In the genomic region with DNA sequence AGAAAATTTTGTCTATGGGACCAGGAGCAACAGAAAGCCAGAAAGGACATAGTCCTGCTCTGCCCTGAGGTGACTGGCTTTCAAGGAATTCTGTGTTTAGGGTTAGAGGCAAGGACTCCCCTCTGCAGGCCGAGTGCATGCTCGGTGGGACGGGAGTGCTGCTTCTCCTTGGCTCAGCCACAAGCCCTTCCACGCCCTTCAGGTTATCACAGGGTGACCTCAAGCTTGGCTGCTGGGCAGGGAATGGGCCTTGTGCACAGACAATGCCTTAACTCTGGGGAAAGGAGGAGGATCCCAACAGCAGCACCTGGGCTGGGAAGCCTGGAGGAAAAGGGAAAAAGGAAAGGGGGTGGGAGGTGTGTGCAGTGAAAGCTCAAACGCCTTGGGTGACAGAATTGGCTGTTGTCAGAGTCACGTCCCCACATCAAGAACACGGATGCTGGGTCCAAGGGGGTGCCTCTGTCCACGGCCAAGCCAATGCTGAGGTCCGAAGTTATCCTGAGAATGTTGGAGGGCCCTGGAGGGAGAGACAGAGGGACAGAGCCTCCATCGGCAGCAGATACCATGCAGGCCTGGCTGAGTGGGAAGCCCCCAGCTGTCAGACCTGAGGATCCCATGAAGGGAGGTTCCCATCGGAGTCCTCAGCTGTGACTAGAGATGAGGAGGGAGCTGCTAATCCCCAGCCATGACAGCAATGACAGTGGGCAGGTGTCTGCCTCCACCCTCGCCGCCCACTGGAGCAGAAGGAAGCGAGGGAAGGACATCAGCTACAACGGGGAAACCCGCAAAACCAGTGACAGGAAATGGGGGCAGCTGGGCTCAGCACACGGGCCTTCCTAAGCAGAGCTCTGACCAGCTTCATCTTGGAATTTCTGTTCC, we compare ENCODE assay signal across 13 cellular contexts. TPM values are rescaled to one million over a fixed set of nuclear protein-coding genes. Genes with fewer than 3 reads are reported as not detected.
DNase-seq lines count a peak whose midpoint lies in the region; ATAC-seq and TF ChIP-seq lines count a peak whose summit lies in the region.
"Had no signal": no experiment of that assay in that cellular context is flagged by ENCODE, and none has a peak within 500 bp of the region (broad histone marks: within the 10 kb centered on the region; RNA-seq: fewer than 3 reads in every experiment).

No MANE protein-coding gene starts in this region.

- H3K27ac ChIP-seq in esophagus squamous epithelium (peak overlapping the region in 3 of 4 donors; percentile 47 to 84 (median 77)), temporal lobe (ENCODE audit: low read depth, low read length) (peak overlapping the region; percentile 22), GM23248 (no peak overlapping the region)
- H3K27ac ChIP-seq: psoas muscle had no signal

- H3K4me1 Mint-ChIP-seq in activated CD8-positive, alpha-beta memory T cell treated with anti-CD3 and anti-CD28 coated beads, Interleukin-2, amount 10 ng/mL, durations not matched to agents 7 days and 5 days: peaks cover 26% of the 10 kb centered on the region
- H3K4me1 Mint-ChIP-seq in Caco-2 (ENCODE audit: low read depth, unreplicated experiment): no peaks in the 10 kb centered on the region

- POLR2A ChIA-PET in Caco-2 (lab: Charles Lee): interaction anchor here (0.6 kb wide), 1 partner anchor 1899 kb away, joined by 3 read pairs; no protein-coding TSS in a partner anchor

- BruUV-seq in Caco-2 (replicated peaks; lab: Mats Ljungman, UMichigan): no TSS peak

- H3K36me3 Mint-ChIP-seq in activated CD8-positive, alpha-beta memory T cell treated with anti-CD3 and anti-CD28 coated beads, Interleukin-2, amount 10 ng/mL, durations not matched to agents 7 days and 5 days: no peaks in the 10 kb centered on the region
- no peaks in the 10 kb centered on the region for H3K36me3 Mint-ChIP-seq in Caco-2 (ENCODE audit: insufficient read depth, unreplicated experiment)
- H3K36me3 Mint-ChIP-seq: activated naive CD8-positive, alpha-beta T cell; IgD-negative memory B cell had no signal

- H3K4me1 ChIP-seq in Loucy (ENCODE audit: insufficient read depth, low read length, poor library complexity, severe bottlenecking) (peaks cover 19% of the 10 kb centered on the region), esophagus squamous epithelium (peaks cover 15 to 56% (median 39%) of the 10 kb centered on the region in 3 donors), Caco-2 (no peaks in the 10 kb centered on the region), GM23248 (ENCODE audit: insufficient read depth) (no peaks in the 10 kb centered on the region)

- CTCF ChIA-PET in activated CD8-positive, alpha-beta memory T cell treated with anti-CD3 and anti-CD28 coated beads, Interleukin-2, amount 10 ng/mL, durations not matched to agents 7 days and 5 days (lab: Charles Lee): interaction anchor here (0.7 to 9.2 kb wide), 11 partner anchors 9 to 159 kb away, joined by 3 to 178 read pairs (median 3); partner anchors contain the start of genes ANKRD36, ANKRD39 and CNNM3
- CTCF ChIA-PET in Caco-2 (lab: Charles Lee): interaction anchor here (4.2 kb wide), 1 partner anchor 96 kb away, joined by 31 read pairs; the partner anchor contains the start of gene ANKRD39

- peak overlapping the region; percentile 65 for H3K4me2 ChIP-seq in Loucy (ENCODE audit: low read depth, low read length, poor library complexity, severe bottlenecking)
- H3K4me2 ChIP-seq in GM23248 (ENCODE audit: unreplicated experiment): no peak overlapping the region

- no peaks in the 10 kb centered on the region for H3F3A ChIP-seq in Loucy (ENCODE audit: low read depth)
- H3F3A ChIP-seq in GM23248 (ENCODE audit: insufficient read depth): no peaks in the 10 kb centered on the region

- peak overlapping the region; percentile 75 for H3K27ac Mint-ChIP-seq in activated CD8-positive, alpha-beta memory T cell treated with anti-CD3 and anti-CD28 coated beads, Interleukin-2, amount 10 ng/mL, durations not matched to agents 7 days and 5 days
- no peak overlapping the region for H3K27ac Mint-ChIP-seq in Caco-2 (ENCODE audit: unreplicated experiment)
- H3K27ac Mint-ChIP-seq: activated naive CD8-positive, alpha-beta T cell; IgD-negative memory B cell had no signal

- no peaks in the 10 kb centered on the region for H4K20me1 ChIP-seq in Loucy (ENCODE audit: insufficient read depth, low read length, poor library complexity, severe bottlenecking)
- H4K20me1 ChIP-seq in GM23248 (ENCODE audit: insufficient read depth): no peaks in the 10 kb centered on the region

- peak overlapping the region; percentile 52 for H3K9ac ChIP-seq in Loucy (ENCODE audit: low read depth, low read length, poor library complexity, severe bottlenecking)
- no peak overlapping the region for H3K9ac ChIP-seq in GM23248

- H3K27me3 Mint-ChIP-seq in activated CD8-positive, alpha-beta memory T cell treated with anti-CD3 and anti-CD28 coated beads, Interleukin-2, amount 10 ng/mL, durations not matched to agents 7 days and 5 days: peaks cover 12% of the 10 kb centered on the region
- no peaks in the 10 kb centered on the region for H3K27me3 Mint-ChIP-seq in Caco-2 (ENCODE audit: insufficient read depth, unreplicated experiment)
- H3K27me3 Mint-ChIP-seq: activated naive CD8-positive, alpha-beta T cell had no signal

- H3K4me3 Mint-ChIP-seq in activated CD8-positive, alpha-beta memory T cell treated with anti-CD3 and anti-CD28 coated beads, Interleukin-2, amount 10 ng/mL, durations not matched to agents 7 days and 5 days: no peak overlapping the region
- H3K4me3 Mint-ChIP-seq in Caco-2 (ENCODE audit: unreplicated experiment): no peak overlapping the region
- H3K4me3 Mint-ChIP-seq: activated naive CD8-positive, alpha-beta T cell had no signal

- H3K9me3 Mint-ChIP-seq in activated CD8-positive, alpha-beta memory T cell treated with anti-CD3 and anti-CD28 coated beads, Interleukin-2, amount 10 ng/mL, durations not matched to agents 7 days and 5 days (ENCODE audit: low read depth): no peaks in the 10 kb centered on the region
- no peaks in the 10 kb centered on the region for H3K9me3 Mint-ChIP-seq in Caco-2 (ENCODE audit: unreplicated experiment)
- H3K9me3 Mint-ChIP-seq: IgD-negative memory B cell had no signal

- H3K36me3 ChIP-seq in Loucy (ENCODE audit: insufficient read depth, low read length) (no peaks in the 10 kb centered on the region), esophagus squamous epithelium (no peaks in the 10 kb centered on the region), Caco-2 (ENCODE audit: control insufficient read depth, insufficient read depth, low read length) (no peaks in the 10 kb centered on the region), GM23248 (ENCODE audit: low read depth) (no peaks in the 10 kb centered on the region)

- H3K9me3 ChIP-seq in Loucy (ENCODE audit: insufficient read depth, low read depth, low read length) (no peaks in the 10 kb centered on the region), esophagus squamous epithelium (no peaks in the 10 kb centered on the region), Caco-2 (no peaks in the 10 kb centered on the region), GM23248 (ENCODE audit: low read depth) (no peaks in the 10 kb centered on the region)
- H3K9me3 ChIP-seq: psoas muscle had no signal

- TF ChIP-seq CTCF in Loucy (conservative IDR thresholded peaks at IDR 0.05; ENCODE audit: low read length) (no peak), esophagus squamous epithelium (IDR thresholded peaks at IDR 0.05) (no peak), Caco-2 (IDR thresholded peaks at IDR 0.05; ENCODE audit: insufficient read depth in 1 of 2, low read depth in 1 of 2, low read length in 1 of 2, severe bottlenecking in 1 of 2, unreplicated experiment in 1 of 2) (no peak)

- 33 to 49% methylated on average over 10 to 12 of the region's 17 CpGs for WGBS in esophagus squamous epithelium, 2 donors
- 48 to 54% methylated on average over 17 of the region's 17 CpGs for WGBS in GM23248 (ENCODE audit: low coverage in 1 of 2, low lambda C conversion rate in 2 of 2, missing lambda C conversion rate in 2 of 2), 2 experiments

- H3K9me2 ChIP-seq in Loucy (replicated peaks; ENCODE audit: low read depth, low read length): no peaks in the 10 kb centered on the region
- H3K9me2 ChIP-seq in GM23248 (ENCODE audit: insufficient read depth): no peaks in the 10 kb centered on the region

- H3K27me3 ChIP-seq in Loucy (ENCODE audit: insufficient read depth, low read length, poor library complexity, severe bottlenecking): no peaks in the 10 kb centered on the region
- H3K27me3 ChIP-seq in esophagus squamous epithelium: peaks cover 0 to 9% (median 0%) of the 10 kb centered on the region in 4 donors
- no peaks in the 10 kb centered on the region for H3K27me3 ChIP-seq in Caco-2 (replicated peaks; ENCODE audit: control insufficient read depth, insufficient read depth, low read length)
- peaks cover 25% of the 10 kb centered on the region for H3K27me3 ChIP-seq in GM23248 (replicated peaks; ENCODE audit: insufficient read depth)

- in situ Hi-C loops in GM23248 (cut with MboI): no loop called here

- H2AFZ ChIP-seq in Loucy (ENCODE audit: low read length) (peak overlapping the region; percentile 3; the same call in 1 of the 2 replicates), GM23248 (no peak overlapping the region)

- TF ChIP-seq POLR2A in esophagus squamous epithelium (IDR thresholded peaks at IDR 0.05): no peak

- ATAC-seq in activated CD8-positive, alpha-beta memory T cell treated with anti-CD3 and anti-CD28 coated beads, Interleukin-2, amount 10 ng/mL, durations not matched to agents 7 days and 5 days: peak; percentile 56
- ATAC-seq: psoas muscle had no signal

- peak; percentile 65 for DNase-seq in activated CD8-positive, alpha-beta memory T cell treated with anti-CD3 and anti-CD28 coated beads, Interleukin-2, amount 10 ng/mL, durations not matched to agents 7 days and 5 days
- DNase-seq in activated CD8-positive, alpha-beta memory T cell treated with anti-CD3 and anti-CD28 coated beads for 24 hours: no peak
- DNase-seq in esophagus squamous epithelium (lab: John Stamatoyannopoulos, UW): no peak
- DNase-seq in NCI-H1105 treated with DMSO at 0.1 percent for 48 hours (lab: John Stamatoyannopoulos, UW): no peak
- DNase-seq in Caco-2: no peak
- no peak for DNase-seq in GM23248
- DNase-seq: glutamatergic neuron had no signal

- H3K4me3 ChIP-seq in Loucy (ENCODE audit: low read length, poor library complexity, severe bottlenecking) (peak overlapping the region; percentile 37), esophagus squamous epithelium (no peak overlapping the region), Caco-2 (ENCODE audit: low read depth, low read length) (no peak overlapping the region), GM23248 (no peak overlapping the region)
- H3K4me3 ChIP-seq: psoas muscle had no signal

- intact Hi-C loops in esophagus squamous epithelium (cut with DNase I) (loop anchor here (5.0 kb wide), 1 partner anchor 97 kb away; the partner anchor contains the start of gene ANKRD39), Caco-2 (cut with micrococcal nuclease; ENCODE audit: unreplicated experiment) (loop anchor here (5.0 kb wide), 1 partner anchor 137 kb away; the partner anchor contains the start of gene CNNM3)

- no peaks in the 10 kb centered on the region for H3K79me2 ChIP-seq in Loucy (ENCODE audit: insufficient read depth, low read length)
- no peaks in the 10 kb centered on the region for H3K79me2 ChIP-seq in GM23248 (ENCODE audit: insufficient read depth)

RNA-seq across cellular contexts. Expression of gene FAM178B, which starts 32.5 kb away (rescaled TPM):
- not detected for total RNA-seq in activated CD8-positive, alpha-beta memory T cell treated with anti-CD3 and anti-CD28 coated beads, Interleukin-2, amount 10 ng/mL, durations not matched to agents 7 days and 5 days
- total RNA-seq in esophagus squamous epithelium (under 1 TPM in 1 of 4 donors, not detected in 3; 0.72 TPM), temporal lobe (not detected), Caco-2 (2022) (not detected in 2 replicates)
- total RNA-seq in GM23248 (2014; rRNA removed; shearing (Covaris generic)): not detected in 2 replicates
- polyA plus RNA-seq in GM23248 (2016; fragmentation: Nextera tagmentation; extraction: Ambion mirVana): 0.23 TPM in 1 of 2 replicates, not detected in the other
- total RNA-seq: psoas muscle had no signal
- polyA plus RNA-seq: BJ, IgD-negative memory B cell had no signal
